In genomic region chr10:63286340-63286739, GRCh38 we compare ENCODE assay signal across 14 cellular contexts.
A peak's percentile ranks its signal among the peaks of the same experiment; 100 is the strongest.
DNase-seq lines count a peak whose midpoint lies in the region; ATAC-seq and TF ChIP-seq lines count a peak whose summit lies in the region.
"Had no signal": no experiment of that assay in that cellular context is flagged by ENCODE, and none has a peak within 500 bp of the region (broad histone marks: within the 10 kb centered on the region; RNA-seq: fewer than 3 reads in every experiment).

No MANE protein-coding gene starts in this region.

- ATAC-seq in GM21423 (IDR thresholded peaks at IDR 0.05; ENCODE audit: unreplicated experiment): peak; percentile 63
- peak; percentile 52 for ATAC-seq in HG03135 (IDR thresholded peaks at IDR 0.05; ENCODE audit: unreplicated experiment)
- no peak for ATAC-seq in stimulated activated memory B cell treated with anti-CD40 and anti-IgM and Interleukin-4, amounts not matched to agents 10 μg/mL and 1 μg/mL and 100 μg/mL, for 72 hours
- no peak for ATAC-seq in activated T-cell treated with anti-CD3 and anti-CD28 coated beads, Interleukin-2, amount 50 U/mL, for 72 hours (replicated peaks in 1 of 2)

- DNase-seq in GM10266 (ENCODE audit: extremely low spot score) (peak; percentile 8), astrocyte of the spinal cord (ENCODE audit: low read depth, low spot score) (peak; percentile 84), HAP-1 (ENCODE audit: low spot score in 2 of 2) (no peak), NCI-H2081 treated with DMSO at 0.1 percent for 48 hours (lab: John Stamatoyannopoulos, UW) (no peak)
- DNase-seq in activated T-cell treated with anti-CD3 and anti-CD28 coated beads, Interleukin-2, amount 50 U/mL, for 72 hours: no peak
- DNase-seq: activated T-cell treated with anti-CD3 and anti-CD28 coated beads for 4 hours, NCI-H524 treated with DMSO at 0.1 percent for 48 hours, T-helper 2 cell had no signal

- H3K36me3 ChIP-seq in HAP-1 (replicated peaks): no peaks in the 10 kb centered on the region
- H3K36me3 ChIP-seq: vagina had no signal

- H3K27me3 ChIP-seq in HAP-1 (ENCODE audit: low read depth): no peaks in the 10 kb centered on the region
- H3K27me3 ChIP-seq: vagina had no signal

- peaks cover 26% of the 10 kb centered on the region for H3K4me1 Mint-ChIP-seq in stimulated activated memory B cell treated with anti-CD40 and anti-IgM and Interleukin-4, amounts not matched to agents 10 μg/mL and 1 μg/mL and 100 μg/mL, for 72 hours
- no peaks in the 10 kb centered on the region for H3K4me1 Mint-ChIP-seq in activated T-cell treated with anti-CD3 and anti-CD28 coated beads, Interleukin-2, amount 50 U/mL, for 72 hours (ENCODE audit: low read depth)

- no peak overlapping the region for H3K4me3 Mint-ChIP-seq in stimulated activated memory B cell treated with anti-CD40 and anti-IgM and Interleukin-4, amounts not matched to agents 10 μg/mL and 1 μg/mL and 100 μg/mL, for 72 hours
- H3K4me3 Mint-ChIP-seq in activated T-cell treated with anti-CD3 and anti-CD28 coated beads, Interleukin-2, amount 50 U/mL, for 72 hours: no peak overlapping the region
- H3K4me3 Mint-ChIP-seq: dendritic cell treated with granulocyte-macrophage colony-stimulating factor and Interleukin-4, amounts not matched to agents 40 ng/mL and 50 ng/mL, for 4 days; nephron had no signal

- TF ChIP-seq CTCF in GM10266 (IDR thresholded peaks at IDR 0.05; ENCODE audit: control insufficient read depth, insufficient read depth, low read depth, missing control alignments) (no peak), astrocyte of the spinal cord (IDR thresholded peaks at IDR 0.05; ENCODE audit: low read depth, low read length) (no peak)

- H3K27ac Mint-ChIP-seq in stimulated activated memory B cell treated with anti-CD40 and anti-IgM and Interleukin-4, amounts not matched to agents 10 μg/mL and 1 μg/mL and 100 μg/mL, for 72 hours: no peak overlapping the region
- H3K27ac Mint-ChIP-seq in activated T-cell treated with anti-CD3 and anti-CD28 coated beads, Interleukin-2, amount 50 U/mL, for 72 hours: no peak overlapping the region
- H3K27ac Mint-ChIP-seq: dendritic cell treated with granulocyte-macrophage colony-stimulating factor and Interleukin-4, amounts not matched to agents 40 ng/mL and 50 ng/mL, for 4 days had no signal

- H3K9me3 ChIP-seq in HAP-1: no peaks in the 10 kb centered on the region
- H3K9me3 ChIP-seq: vagina had no signal

- H3K4me3 ChIP-seq in astrocyte of the spinal cord (ENCODE audit: low read depth, low read length) (no peak overlapping the region), HAP-1 (no peak overlapping the region)
- H3K4me3 ChIP-seq: vagina had no signal

- H3K4me1 ChIP-seq in HAP-1: no peaks in the 10 kb centered on the region
- H3K4me1 ChIP-seq: vagina had no signal

- no peaks in the 10 kb centered on the region for H3K9me3 Mint-ChIP-seq in stimulated activated memory B cell treated with anti-CD40 and anti-IgM and Interleukin-4, amounts not matched to agents 10 μg/mL and 1 μg/mL and 100 μg/mL, for 72 hours
- no peaks in the 10 kb centered on the region for H3K9me3 Mint-ChIP-seq in activated T-cell treated with anti-CD3 and anti-CD28 coated beads, Interleukin-2, amount 50 U/mL, for 72 hours
- H3K9me3 Mint-ChIP-seq: dendritic cell treated with granulocyte-macrophage colony-stimulating factor and Interleukin-4, amounts not matched to agents 40 ng/mL and 50 ng/mL, for 4 days; nephron had no signal

- no peaks in the 10 kb centered on the region for H3K27me3 Mint-ChIP-seq in stimulated activated memory B cell treated with anti-CD40 and anti-IgM and Interleukin-4, amounts not matched to agents 10 μg/mL and 1 μg/mL and 100 μg/mL, for 72 hours
- H3K27me3 Mint-ChIP-seq in activated T-cell treated with anti-CD3 and anti-CD28 coated beads, Interleukin-2, amount 50 U/mL, for 72 hours (ENCODE audit: low read depth): no peaks in the 10 kb centered on the region
- H3K27me3 Mint-ChIP-seq: dendritic cell treated with granulocyte-macrophage colony-stimulating factor and Interleukin-4, amounts not matched to agents 40 ng/mL and 50 ng/mL, for 4 days had no signal

- no peaks in the 10 kb centered on the region for H3K36me3 Mint-ChIP-seq in stimulated activated memory B cell treated with anti-CD40 and anti-IgM and Interleukin-4, amounts not matched to agents 10 μg/mL and 1 μg/mL and 100 μg/mL, for 72 hours
- peaks cover 0 to 2% of the 10 kb centered on the region in 2 donors for H3K36me3 Mint-ChIP-seq in activated T-cell treated with anti-CD3 and anti-CD28 coated beads, Interleukin-2, amount 50 U/mL, for 72 hours (ENCODE audit: insufficient read depth in 2 of 2)

- in situ Hi-C loops in astrocyte of the spinal cord (cut with HindIII; ENCODE audit: low sequenced_read_pairs) (no loop called here), HAP-1 (cut with MboI; ENCODE audit: low sequenced_read_pairs) (no loop called here)

Comparison
In these comparisons a context has a peak if more than half of its experiments do, and no peak if none do; other contexts are left out.
1. DNase-seq: peak in GM10266 (single experiment) and astrocyte of the spinal cord (single experiment); none in HAP-1 (0 of 2), activated T-cell treated with anti-CD3 and anti-CD28 coated beads, Interleukin-2, amount 50 U/mL, for 72 hours (0 of 2) and NCI-H2081 treated with DMSO at 0.1 percent for 48 hours (single experiment).
2. ATAC-seq: peak in GM21423 (single experiment) and HG03135 (single experiment); none in stimulated activated memory B cell treated with anti-CD40 and anti-IgM and Interleukin-4, amounts not matched to agents 10 μg/mL and 1 μg/mL and 100 μg/mL, for 72 hours (single experiment) and activated T-cell treated with anti-CD3 and anti-CD28 coated beads, Interleukin-2, amount 50 U/mL, for 72 hours (0 of 2).